In genomic region chr5:54514269-54514668, GRCh38 we compare ENCODE assay signal across 19 cellular contexts. TPM values are rescaled to one million over a fixed set of nuclear protein-coding genes. Genes with fewer than 3 reads are reported as not detected.
A peak's percentile ranks its signal among the peaks of the same experiment; 100 is the strongest.
DNase-seq lines count a peak whose midpoint lies in the region; ATAC-seq, FAIRE-seq and TF ChIP-seq lines count a peak whose summit lies in the region.
"Had no signal": no experiment of that assay in that cellular context is flagged by ENCODE, and none has a peak within 500 bp of the region (broad histone marks: within the 10 kb centered on the region; RNA-seq: fewer than 3 reads in every experiment).

No MANE protein-coding gene starts in this region.

- no peaks in the 10 kb centered on the region for H3K9me3 ChIP-seq in astrocyte (ENCODE audit: insufficient read depth, low read depth, low read length)
- H3K9me3 ChIP-seq in gastroesophageal sphincter: no peaks in the 10 kb centered on the region
- H3K9me3 ChIP-seq: body of pancreas, psoas muscle had no signal

- H3K27me3 Mint-ChIP-seq in astrocyte (ENCODE audit: low read depth, unreplicated experiment) (no peaks in the 10 kb centered on the region), neural crest cell (ENCODE audit: low read depth) (no peaks in the 10 kb centered on the region)

- no peak for TF ChIP-seq EP300 in gastroesophageal sphincter (IDR thresholded peaks at IDR 0.05)

- peaks cover 13% of the 10 kb centered on the region for H3K79me2 ChIP-seq in astrocyte (ENCODE audit: insufficient read depth, low read length)

- H3K9me3 Mint-ChIP-seq in astrocyte (ENCODE audit: unreplicated experiment): peaks cover under 1% of the 10 kb centered on the region
- no peaks in the 10 kb centered on the region for H3K9me3 Mint-ChIP-seq in neural crest cell
- H3K9me3 Mint-ChIP-seq: activated T-helper 1 cell treated with anti-CD3 and anti-CD28 coated beads, Interleukin-12 subunit alpha, Interleukin-12 subunit beta, Interleukin-2, Interleukin-4 antibody, amounts not matched to agents 30 ng/mL and 10 ng/mL and 1 ng/mL, durations not matched to agents 14 hours and 24 hours and 36 hours; CD8-positive, alpha-beta memory T cell had no signal

- H3K27ac Mint-ChIP-seq in astrocyte (ENCODE audit: unreplicated experiment) (peak overlapping the region; percentile 77), neural crest cell (ENCODE audit: unreplicated experiment) (peak overlapping the region; percentile 63)
- H3K27ac Mint-ChIP-seq: activated T-helper 1 cell treated with anti-CD3 and anti-CD28 coated beads, Interleukin-12 subunit alpha, Interleukin-12 subunit beta, Interleukin-2, Interleukin-4 antibody, amounts not matched to agents 30 ng/mL and 10 ng/mL and 1 ng/mL, durations not matched to agents 14 hours and 24 hours and 36 hours; CD8-positive, alpha-beta memory T cell had no signal

- peaks cover 39% of the 10 kb centered on the region for H3K4me1 ChIP-seq in astrocyte (ENCODE audit: insufficient read depth, low read length)
- peaks cover 0 to 18% (median 6%) of the 10 kb centered on the region in 3 donors for H3K4me1 ChIP-seq in gastroesophageal sphincter

- H3K4me1 Mint-ChIP-seq in astrocyte (ENCODE audit: low read depth, unreplicated experiment) (peaks cover 21% of the 10 kb centered on the region), neural crest cell (peaks cover 26% of the 10 kb centered on the region)

- H3K4me2 ChIP-seq in astrocyte (ENCODE audit: low read length): peak overlapping the region; percentile 71

- H3K36me3 Mint-ChIP-seq in astrocyte (ENCODE audit: low read depth, unreplicated experiment) (peaks cover 3% of the 10 kb centered on the region), neural crest cell (ENCODE audit: low read depth) (peaks cover under 1% of the 10 kb centered on the region)

- H3K27ac ChIP-seq in astrocyte (ENCODE audit: low read depth, low read length): peak overlapping the region; percentile 80
- H3K27ac ChIP-seq in gastroesophageal sphincter: no peak overlapping the region
- H3K27ac ChIP-seq: body of pancreas, psoas muscle had no signal

- H2AFZ ChIP-seq in astrocyte (ENCODE audit: low read depth, low read length): peak overlapping the region; percentile 72

- H3K4me3 Mint-ChIP-seq in astrocyte (ENCODE audit: unreplicated experiment) (no peak overlapping the region), neural crest cell (peak overlapping the region; percentile 72)
- H3K4me3 Mint-ChIP-seq: activated T-helper 1 cell treated with anti-CD3 and anti-CD28 coated beads, Interleukin-12 subunit alpha, Interleukin-12 subunit beta, Interleukin-2, Interleukin-4 antibody, amounts not matched to agents 30 ng/mL and 10 ng/mL and 1 ng/mL, durations not matched to agents 14 hours and 24 hours and 36 hours had no signal

- ATAC-seq in gastroesophageal sphincter: no peak
- ATAC-seq in HG03097 (IDR thresholded peaks at IDR 0.05; ENCODE audit: low FRiP score, unreplicated experiment): no peak
- ATAC-seq: body of pancreas, psoas muscle had no signal

- no peaks in the 10 kb centered on the region for H3K36me3 ChIP-seq in astrocyte (ENCODE audit: insufficient read depth, low read length)
- peaks cover 0 to 3% of the 10 kb centered on the region in 2 donors for H3K36me3 ChIP-seq in gastroesophageal sphincter

- TF ChIP-seq POLR2A in gastroesophageal sphincter (IDR thresholded peaks at IDR 0.05): no peak

- H4K20me1 ChIP-seq in astrocyte (ENCODE audit: insufficient read depth, low read length): peaks cover 9% of the 10 kb centered on the region

- WGBS in gastroesophageal sphincter (ENCODE audit: low coverage in 1 of 2), 2 donors: 3 to 4% methylated on average over 3 to 4 of the region's 4 CpGs

- TF ChIP-seq CTCF in astrocyte (IDR thresholded peaks at IDR 0.05; ENCODE audit: insufficient read depth, low read depth, low read length): no peak
- TF ChIP-seq CTCF in neural crest cell (conservative IDR thresholded peaks at IDR 0.05): no peak
- TF ChIP-seq CTCF in gastroesophageal sphincter (IDR thresholded peaks at IDR 0.05): no peak

- FAIRE-seq in astrocyte (lab: Jason Lieb, UNC): no peak
- FAIRE-seq: GM19239 had no signal

- no peaks in the 10 kb centered on the region for H3K27me3 ChIP-seq in astrocyte (ENCODE audit: insufficient read depth, low read length)
- no peaks in the 10 kb centered on the region for H3K27me3 ChIP-seq in gastroesophageal sphincter
- H3K27me3 ChIP-seq: body of pancreas had no signal

- peak; percentile 39 for DNase-seq in EH (ENCODE audit: low read depth)
- peak; percentile 31 for DNase-seq in M059J (ENCODE audit: low read depth)
- DNase-seq in astrocyte (ENCODE audit: low read depth): no peak
- no peak for DNase-seq in neural crest cell (ENCODE audit: low read depth, low spot score)
- DNase-seq in activated CD4-positive, alpha-beta T cell treated with anti-CD3 and anti-CD28 coated beads for 48 hours: no peak
- DNase-seq: activated CD4-positive, CD25-positive, alpha-beta regulatory T cell treated with anti-CD3 and anti-CD28 coated beads, Interleukin-2, amount 50 U/mL, for 72 hours; body of pancreas; CD8-positive, alpha-beta memory T cell; H7; hippocampal formation; KG1; NCI-H226; psoas muscle; stimulated activated CD4-positive, alpha-beta T cell treated with anti-CD3 and anti-CD28 coated beads, Interleukin-4, amount 100 ng/mL, for 1 hour had no signal

- H3K9ac ChIP-seq in astrocyte (ENCODE audit: low read length): peak overlapping the region; percentile 55

- no peak overlapping the region for H3K4me3 ChIP-seq in astrocyte (ENCODE audit: insufficient read depth, low read depth, low read length)
- no peak overlapping the region for H3K4me3 ChIP-seq in gastroesophageal sphincter
- H3K4me3 ChIP-seq: body of pancreas, psoas muscle had no signal

RNA-seq across cellular contexts. Expression of gene SNX18, which starts 3.3 kb away (rescaled TPM):
- 12.6 and 23.9 TPM in 2 replicates for total RNA-seq in M059J (2014; rRNA removed; shearing (Covaris generic))
- 38.8 and 43.5 TPM in 2 replicates for total RNA-seq in astrocyte
- 19.4 and 21.3 TPM in 2 replicates for total RNA-seq in neural crest cell
- total RNA-seq in gastroesophageal sphincter: 10 to 100 TPM; 34.9 to 65.7 (median 49.2) TPM

RNA-seq across cellular contexts. Expression of gene HSPB3, which starts 58.8 kb away (rescaled TPM):
- total RNA-seq in M059J (2014; rRNA removed; shearing (Covaris generic)): 4.9 and 9.0 TPM in 2 replicates
- total RNA-seq in astrocyte: not detected in 2 replicates
- not detected in 2 replicates for total RNA-seq in neural crest cell
- total RNA-seq in gastroesophageal sphincter: 10 to 100 TPM in 2 of 4 donors, 1 to 10 TPM in 2; 5.9 to 90.6 (median 32.1) TPM
- total RNA-seq: activated T-helper 1 cell treated with anti-CD3 and anti-CD28 coated beads, Interleukin-12 subunit alpha, Interleukin-12 subunit beta, Interleukin-2, Interleukin-4 antibody, amounts not matched to agents 30 ng/mL and 10 ng/mL and 1 ng/mL, durations not matched to agents 14 hours and 24 hours and 36 hours; body of pancreas; CD8-positive, alpha-beta memory T cell; H7; lung microvascular endothelial cell had no signal

Comparison
In these comparisons a context has a peak if more than half of its experiments do, and no peak if none do; other contexts are left out.
1. DNase-seq: peak in EH (single experiment) and M059J (single experiment); none in astrocyte (single experiment), neural crest cell (single experiment) and activated CD4-positive, alpha-beta T cell treated with anti-CD3 and anti-CD28 coated beads for 48 hours (single experiment).